ENCODE assay signal across 16 cellular contexts in the genomic region with DNA sequence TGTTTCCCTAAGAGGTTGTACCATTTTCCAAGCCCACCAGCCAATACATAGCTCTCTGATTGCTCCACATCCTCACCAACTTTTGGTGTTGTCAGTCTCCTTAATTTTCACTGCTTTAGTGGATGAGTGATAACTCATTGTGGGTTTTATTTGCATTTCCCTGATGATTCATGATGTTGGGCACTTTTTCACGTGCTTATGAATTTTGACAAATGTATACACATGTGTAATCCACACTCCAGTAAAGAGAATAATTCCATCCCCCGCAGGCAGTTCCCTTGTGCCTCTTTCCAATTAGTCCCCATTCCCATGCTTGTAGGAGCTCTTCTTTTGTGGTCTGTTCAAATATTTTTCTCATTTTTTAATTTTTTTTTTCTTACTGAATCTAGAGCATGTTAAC. TPM values are rescaled to one million over a fixed set of nuclear protein-coding genes. Genes with fewer than 3 reads are reported as not detected.
DNase-seq lines count a peak whose midpoint lies in the region; ATAC-seq and TF ChIP-seq lines count a peak whose summit lies in the region.
"Had no signal": no experiment of that assay in that cellular context is flagged by ENCODE, and none has a peak within 500 bp of the region (broad histone marks: within the 10 kb centered on the region; RNA-seq: fewer than 3 reads in every experiment).

No MANE protein-coding gene starts in this region.

- DNase-seq in activated naive CD8-positive, alpha-beta T cell treated with anti-CD3 and anti-CD28 coated beads, Interleukin-2, amount 50 U/mL, for 24 hours: no peak
- no peak for DNase-seq in activated naive CD8-positive, alpha-beta T cell treated with anti-CD3 and anti-CD28 coated beads for 36 hours
- DNase-seq in PC-3 (peak; percentile 62), dermis blood vessel endothelial cell (peak; percentile 48), tibial artery (no peak), hepatocyte (ENCODE audit: low spot score) (no peak), immature natural killer cell (no peak), prostate gland (ENCODE audit: low spot score) (no peak)
- DNase-seq: adrenal gland; central memory CD4-positive, alpha-beta T cell; DMS153; effector CD8-positive, alpha-beta T cell; NCI-H1092 treated with DMSO at 0.1 percent for 48 hours; NCI-H526 treated with DMSO at 0.1 percent for 48 hours had no signal

- CTCF ChIA-PET in PC-3 (lab: Charles Lee): interaction anchor here (0.6 kb wide), 1 partner anchor 491 kb away, joined by 5 read pairs; no protein-coding TSS in a partner anchor

- no peaks in the 10 kb centered on the region for H3F3A ChIP-seq in PC-3 (ENCODE audit: low read length, unreplicated experiment)

- H3K4me3 ChIP-seq in PC-3 (ENCODE audit: low read length) (no peak overlapping the region), tibial artery (no peak overlapping the region), hepatocyte (no peak overlapping the region), prostate gland (no peak overlapping the region)
- H3K4me3 ChIP-seq: adrenal gland had no signal

- H3K27ac Mint-ChIP-seq in activated naive CD8-positive, alpha-beta T cell treated with anti-CD3 and anti-CD28 coated beads, Interleukin-2, amount 50 U/mL, for 24 hours: no peak overlapping the region
- H3K27ac Mint-ChIP-seq in activated naive CD8-positive, alpha-beta T cell treated with anti-CD3 and anti-CD28 coated beads for 36 hours: no peak overlapping the region
- H3K27ac Mint-ChIP-seq in immature natural killer cell: no peak overlapping the region
- H3K27ac Mint-ChIP-seq: T-helper 2 cell treated with Interferon-gamma antibody and Interleukin-4, amounts not matched to agents 5 μg/mL and 100 μg/mL, for 36 hours had no signal

- H3K4me3 Mint-ChIP-seq in activated naive CD8-positive, alpha-beta T cell treated with anti-CD3 and anti-CD28 coated beads, Interleukin-2, amount 50 U/mL, for 24 hours: no peak overlapping the region
- H3K4me3 Mint-ChIP-seq in activated naive CD8-positive, alpha-beta T cell treated with anti-CD3 and anti-CD28 coated beads for 36 hours: no peak overlapping the region
- H3K4me3 Mint-ChIP-seq in immature natural killer cell: no peak overlapping the region
- H3K4me3 Mint-ChIP-seq: T-helper 2 cell treated with Interferon-gamma antibody and Interleukin-4, amounts not matched to agents 5 μg/mL and 100 μg/mL, for 36 hours had no signal

- H3K27me3 ChIP-seq in PC-3 (ENCODE audit: low read length) (no peaks in the 10 kb centered on the region), tibial artery (peaks cover 0 to 3% of the 10 kb centered on the region in 2 donors), hepatocyte (no peaks in the 10 kb centered on the region), prostate gland (replicated peaks; ENCODE audit: insufficient read depth) (no peaks in the 10 kb centered on the region)
- H3K27me3 ChIP-seq: adrenal gland, neutrophil had no signal

- H3K36me3 ChIP-seq in PC-3 (ENCODE audit: low read depth, low read length): no peaks in the 10 kb centered on the region
- no peaks in the 10 kb centered on the region for H3K36me3 ChIP-seq in tibial artery
- no peaks in the 10 kb centered on the region for H3K36me3 ChIP-seq in hepatocyte (replicated peaks; ENCODE audit: insufficient read depth, low read depth)
- no peaks in the 10 kb centered on the region for H3K36me3 ChIP-seq in prostate gland
- H3K36me3 ChIP-seq: adrenal gland, neutrophil had no signal

- no peak overlapping the region for H2AFZ ChIP-seq in PC-3 (ENCODE audit: low read length)
- H2AFZ ChIP-seq in hepatocyte: no peak overlapping the region

- no peak overlapping the region for H3K4me2 ChIP-seq in PC-3 (ENCODE audit: low read length)
- no peak overlapping the region for H3K4me2 ChIP-seq in hepatocyte

- H3K4me1 Mint-ChIP-seq in activated naive CD8-positive, alpha-beta T cell treated with anti-CD3 and anti-CD28 coated beads, Interleukin-2, amount 50 U/mL, for 24 hours: peaks cover 3% of the 10 kb centered on the region
- H3K4me1 Mint-ChIP-seq in activated naive CD8-positive, alpha-beta T cell treated with anti-CD3 and anti-CD28 coated beads for 36 hours: no peaks in the 10 kb centered on the region
- no peaks in the 10 kb centered on the region for H3K4me1 Mint-ChIP-seq in immature natural killer cell

- H3K9me3 ChIP-seq in PC-3 (ENCODE audit: low read length): no peaks in the 10 kb centered on the region
- no peaks in the 10 kb centered on the region for H3K9me3 ChIP-seq in tibial artery
- no peaks in the 10 kb centered on the region for H3K9me3 ChIP-seq in hepatocyte (ENCODE audit: low read depth)
- H3K9me3 ChIP-seq in prostate gland: no peaks in the 10 kb centered on the region
- H3K9me3 ChIP-seq: adrenal gland, neutrophil had no signal

- intact Hi-C loops in PC-3 (cut with micrococcal nuclease) (no loop called here), tibial artery (cut with DNase I; ENCODE audit: low total_unique reads) (no loop called here), prostate gland (cut with DNase I) (no loop called here)

- peaks cover 6% of the 10 kb centered on the region; the same call in 1 of the 2 replicates for H3K4me1 ChIP-seq in PC-3 (ENCODE audit: insufficient read depth, low read length)
- H3K4me1 ChIP-seq in tibial artery: no peaks in the 10 kb centered on the region
- no peaks in the 10 kb centered on the region for H3K4me1 ChIP-seq in hepatocyte (ENCODE audit: insufficient read depth)
- H3K4me1 ChIP-seq in prostate gland (replicated peaks): no peaks in the 10 kb centered on the region
- H3K4me1 ChIP-seq: adrenal gland had no signal

- H3K9me3 Mint-ChIP-seq in activated naive CD8-positive, alpha-beta T cell treated with anti-CD3 and anti-CD28 coated beads, Interleukin-2, amount 50 U/mL, for 24 hours: no peaks in the 10 kb centered on the region
- H3K9me3 Mint-ChIP-seq in activated naive CD8-positive, alpha-beta T cell treated with anti-CD3 and anti-CD28 coated beads for 36 hours: no peaks in the 10 kb centered on the region
- H3K9me3 Mint-ChIP-seq in immature natural killer cell: peaks cover 0 to 1% (median 0%) of the 10 kb centered on the region in 6 donors
- H3K9me3 Mint-ChIP-seq: T-helper 2 cell treated with Interferon-gamma antibody and Interleukin-4, amounts not matched to agents 5 μg/mL and 100 μg/mL, for 36 hours had no signal

- no peaks in the 10 kb centered on the region for H4K20me1 ChIP-seq in PC-3 (ENCODE audit: low read length)
- H4K20me1 ChIP-seq in hepatocyte (ENCODE audit: insufficient read depth, poor library complexity, severe bottlenecking): no peaks in the 10 kb centered on the region

- WGBS in hepatocyte (ENCODE audit: low lambda C conversion rate, missing lambda C conversion rate): 17% methylated on average over 2 of the region's 2 CpGs
- 8% methylated on average over 2 of the region's 2 CpGs for WGBS in prostate gland

- BruUV-seq in PC-3 (replicated peaks; lab: Mats Ljungman, UMichigan): no TSS peak

- H3K9ac ChIP-seq in PC-3 (ENCODE audit: low read length): no peak overlapping the region

- TF ChIP-seq CTCF in PC-3 (conservative IDR thresholded peaks at IDR 0.05; ENCODE audit: low read depth, low read length) (no peak), tibial artery (IDR thresholded peaks at IDR 0.05) (no peak), hepatocyte (IDR thresholded peaks at IDR 0.05; ENCODE audit: poor library complexity) (no peak), prostate gland (IDR thresholded peaks at IDR 0.05) (no peak)

- no peaks in the 10 kb centered on the region for H3K9me2 ChIP-seq in PC-3 (replicated peaks; ENCODE audit: low read length)
- no peaks in the 10 kb centered on the region for H3K9me2 ChIP-seq in hepatocyte (replicated peaks; ENCODE audit: insufficient read depth)

- ATAC-seq in activated naive CD8-positive, alpha-beta T cell treated with anti-CD3 and anti-CD28 coated beads, Interleukin-2, amount 50 U/mL, for 24 hours: peak; percentile 33
- peak; percentile 65 for ATAC-seq in PC-3

- H3K27ac ChIP-seq in PC-3 (ENCODE audit: low read length): no peak overlapping the region
- H3K27ac ChIP-seq in tibial artery: no peak overlapping the region
- no peak overlapping the region for H3K27ac ChIP-seq in hepatocyte
- H3K27ac ChIP-seq in prostate gland: no peak overlapping the region
- H3K27ac ChIP-seq: adrenal gland, neutrophil had no signal

- POLR2A ChIA-PET in PC-3 (lab: Charles Lee; ENCODE audit: unreplicated experiment): no interaction called here

- TF ChIP-seq POLR2A in prostate gland (IDR thresholded peaks at IDR 0.05): no peak

- no peaks in the 10 kb centered on the region for H3K36me3 Mint-ChIP-seq in activated naive CD8-positive, alpha-beta T cell treated with anti-CD3 and anti-CD28 coated beads, Interleukin-2, amount 50 U/mL, for 24 hours (ENCODE audit: low read depth)
- H3K36me3 Mint-ChIP-seq in activated naive CD8-positive, alpha-beta T cell treated with anti-CD3 and anti-CD28 coated beads for 36 hours: no peaks in the 10 kb centered on the region
- no peaks in the 10 kb centered on the region for H3K36me3 Mint-ChIP-seq in immature natural killer cell

- H3K79me2 ChIP-seq in PC-3 (ENCODE audit: low read length): no peaks in the 10 kb centered on the region
- H3K79me2 ChIP-seq in hepatocyte: no peaks in the 10 kb centered on the region

- H3K27me3 Mint-ChIP-seq in activated naive CD8-positive, alpha-beta T cell treated with anti-CD3 and anti-CD28 coated beads, Interleukin-2, amount 50 U/mL, for 24 hours: peaks cover 7% of the 10 kb centered on the region
- peaks cover 7% of the 10 kb centered on the region for H3K27me3 Mint-ChIP-seq in activated naive CD8-positive, alpha-beta T cell treated with anti-CD3 and anti-CD28 coated beads for 36 hours
- peaks cover 3 to 16% (median 3%) of the 10 kb centered on the region in 3 donors for H3K27me3 Mint-ChIP-seq in immature natural killer cell (ENCODE audit: low read depth in 3 of 3)

RNA-seq across cellular contexts. Expression of a gene that starts 52.4 kb away (rescaled TPM):
- 100 to 1,000 TPM; 277 to 295 TPM for total RNA-seq in activated naive CD8-positive, alpha-beta T cell treated with anti-CD3 and anti-CD28 coated beads for 36 hours
- total RNA-seq in PC-3 (2014; rRNA removed): 106 and 151 TPM in 2 replicates
- total RNA-seq in dermis blood vessel endothelial cell: 68.2 and 119 TPM in 2 replicates
- 59.4 and 81.8 TPM in 2 replicates for total RNA-seq in hepatocyte
- polyA plus RNA-seq in hepatocyte: 114 and 120 TPM in 2 replicates
- polyA plus RNA-seq in immature natural killer cell: 100 to 1,000 TPM in 1 of 3 donors, 10 to 100 TPM in 2; 76.3 to 147 (median 85.2) TPM
- total RNA-seq in prostate gland: 10 to 100 TPM; 52.6 to 70.8 TPM

Comparison
In these comparisons a context has a peak if more than half of its experiments do, and no peak if none do; other contexts are left out.
1. DNase-seq: peak in PC-3 (single experiment) and dermis blood vessel endothelial cell (single experiment); none in activated naive CD8-positive, alpha-beta T cell treated with anti-CD3 and anti-CD28 coated beads, Interleukin-2, amount 50 U/mL, for 24 hours (single experiment), activated naive CD8-positive, alpha-beta T cell treated with anti-CD3 and anti-CD28 coated beads for 36 hours (single experiment), tibial artery (0 of 2), hepatocyte (single experiment), immature natural killer cell (0 of 3) and prostate gland (single experiment).